In genomic region chr17:75565618-75566017, GRCh38 we compare ENCODE assay signal across 25 cellular contexts.
"Had no signal": no experiment of that assay in that cellular context is flagged by ENCODE, and none has a peak within 500 bp of the region (broad histone marks: within the 10 kb centered on the region; RNA-seq: fewer than 3 reads in every experiment).

No MANE protein-coding gene starts in this region.

- H3K27me3 Mint-ChIP-seq: activated naive CD8-positive, alpha-beta T cell treated with anti-CD3 and anti-CD28 coated beads, Interleukin-2, amount 10 ng/mL, durations not matched to agents 7 days and 5 days; memory B cell; stimulated activated naive CD8-positive, alpha-beta T cell treated with anti-CD3 and anti-CD28 coated beads, Interleukin-15, Interleukin-2, amounts not matched to agents 100 ng/mL and 50 ng/mL, for 24 hours had no signal

- H3K27ac Mint-ChIP-seq: activated naive CD4-positive, alpha-beta T cell treated with anti-CD3 and anti-CD28 coated beads for 36 hours; activated naive CD8-positive, alpha-beta T cell treated with anti-CD3 and anti-CD28 coated beads, Interleukin-2, amount 10 ng/mL, durations not matched to agents 7 days and 5 days; memory B cell; stimulated activated naive CD8-positive, alpha-beta T cell treated with anti-CD3 and anti-CD28 coated beads, Interleukin-15, Interleukin-2, amounts not matched to agents 100 ng/mL and 50 ng/mL, for 24 hours had no signal

- H3K9ac ChIP-seq: parathyroid adenoma had no signal

- FAIRE-seq: keratinocyte, TTC549 had no signal

- H3K36me3 Mint-ChIP-seq: activated naive CD8-positive, alpha-beta T cell treated with anti-CD3 and anti-CD28 coated beads, Interleukin-2, amount 10 ng/mL, durations not matched to agents 7 days and 5 days had no signal

- H3K27me3 ChIP-seq: breast epithelium, gastroesophageal sphincter, tibial artery, uterus had no signal

- H3K4me3 Mint-ChIP-seq: activated naive CD4-positive, alpha-beta T cell treated with anti-CD3 and anti-CD28 coated beads for 36 hours; activated naive CD8-positive, alpha-beta T cell treated with anti-CD3 and anti-CD28 coated beads, Interleukin-2, amount 10 ng/mL, durations not matched to agents 7 days and 5 days; memory B cell; stimulated activated naive CD8-positive, alpha-beta T cell treated with anti-CD3 and anti-CD28 coated beads, Interleukin-15, Interleukin-2, amounts not matched to agents 100 ng/mL and 50 ng/mL, for 24 hours; WTC11 had no signal

- H3K4me3 ChIP-seq: breast epithelium, coronary artery, gastroesophageal sphincter, mucosa of descending colon, tibial artery, uterus had no signal

- H3K27ac ChIP-seq: breast epithelium, coronary artery, epithelial cell of prostate, gastroesophageal sphincter, parathyroid adenoma, tibial artery, uterus had no signal

- H3K79me2 ChIP-seq: parathyroid adenoma had no signal

- H3K9me3 Mint-ChIP-seq: activated naive CD4-positive, alpha-beta T cell treated with anti-CD3 and anti-CD28 coated beads for 36 hours; activated naive CD8-positive, alpha-beta T cell treated with anti-CD3 and anti-CD28 coated beads, Interleukin-2, amount 10 ng/mL, durations not matched to agents 7 days and 5 days; memory B cell; stimulated activated naive CD8-positive, alpha-beta T cell treated with anti-CD3 and anti-CD28 coated beads, Interleukin-15, Interleukin-2, amounts not matched to agents 100 ng/mL and 50 ng/mL, for 24 hours; WTC11 had no signal

- H2AFZ ChIP-seq: parathyroid adenoma had no signal

- H3K9me3 ChIP-seq: breast epithelium, gastroesophageal sphincter, mucosa of descending colon, tibial artery, uterus had no signal

- H3K4me1 ChIP-seq: breast epithelium, gastroesophageal sphincter, parathyroid adenoma, uterus had no signal

- H3K4me1 Mint-ChIP-seq: activated naive CD8-positive, alpha-beta T cell treated with anti-CD3 and anti-CD28 coated beads, Interleukin-2, amount 10 ng/mL, durations not matched to agents 7 days and 5 days; WTC11 had no signal

- DNase-seq: activated CD8-positive, alpha-beta memory T cell treated with anti-CD3 and anti-CD28 coated beads, Interleukin-2, amount 50 U/mL, for 48 hours; activated naive CD4-positive, alpha-beta T cell treated with anti-CD3 and anti-CD28 coated beads for 36 hours; activated naive CD8-positive, alpha-beta T cell treated with anti-CD3 and anti-CD28 coated beads, Interleukin-2, amount 10 ng/mL, durations not matched to agents 7 days and 5 days; activated T-cell treated with anti-CD3 and anti-CD28 coated beads, Interleukin-2, amount 50 U/mL, for 48 hours; amniotic stem cell; cerebellar nuclear complex; head of caudate nucleus; left colon; mucosa of descending colon; stimulated activated CD4-positive, alpha-beta T cell treated with anti-CD3 and anti-CD28 coated beads, Interleukin-12 subunit alpha, Interleukin-12 subunit beta, amount 100 ng/mL, for 4 hours; stimulated activated CD4-positive, alpha-beta T cell treated with anti-CD3 and anti-CD28 coated beads, Interleukin-4, amount 100 ng/mL, for 4 hours; substantia nigra; tibial artery; uterus had no signal

- H3K36me3 ChIP-seq: breast epithelium, uterus had no signal

- ATAC-seq: gastroesophageal sphincter, right cardiac atrium, WTC11 had no signal
